In genomic region chr4:94889523-94889922, GRCh38 we compare ENCODE assay signal across 1 cellular context.
TF ChIP-seq lines count a peak whose summit lies in the region.

No MANE protein-coding gene starts in this region.

TF ChIP-seq in WTC11, 78 proteins besides CTCF, POLR2A, EP300 and RAD21 (continued from another document):
- TF ChIP-seq AFF4 (CRISPR knock-in tag; IDR thresholded peaks at IDR 0.05; ENCODE audit: borderline replicate concordance) (no peak), GABPB1 (CRISPR knock-in tag; IDR thresholded peaks at IDR 0.05) (no peak), ZNF232 (CRISPR knock-in tag; IDR thresholded peaks at IDR 0.05) (no peak), ZNF121 (CRISPR knock-in tag; IDR thresholded peaks at IDR 0.05) (no peak), CREM (CRISPR knock-in tag; IDR thresholded peaks at IDR 0.05) (no peak), ZNF532 (CRISPR knock-in tag; IDR thresholded peaks at IDR 0.05; ENCODE audit: borderline replicate concordance) (no peak), ETV6 (CRISPR knock-in tag; IDR thresholded peaks at IDR 0.05) (no peak), ZNF138 (CRISPR knock-in tag; conservative IDR thresholded peaks at IDR 0.05) (no peak)
